ENCODE assay signal across 21 cellular contexts in the genomic region with DNA sequence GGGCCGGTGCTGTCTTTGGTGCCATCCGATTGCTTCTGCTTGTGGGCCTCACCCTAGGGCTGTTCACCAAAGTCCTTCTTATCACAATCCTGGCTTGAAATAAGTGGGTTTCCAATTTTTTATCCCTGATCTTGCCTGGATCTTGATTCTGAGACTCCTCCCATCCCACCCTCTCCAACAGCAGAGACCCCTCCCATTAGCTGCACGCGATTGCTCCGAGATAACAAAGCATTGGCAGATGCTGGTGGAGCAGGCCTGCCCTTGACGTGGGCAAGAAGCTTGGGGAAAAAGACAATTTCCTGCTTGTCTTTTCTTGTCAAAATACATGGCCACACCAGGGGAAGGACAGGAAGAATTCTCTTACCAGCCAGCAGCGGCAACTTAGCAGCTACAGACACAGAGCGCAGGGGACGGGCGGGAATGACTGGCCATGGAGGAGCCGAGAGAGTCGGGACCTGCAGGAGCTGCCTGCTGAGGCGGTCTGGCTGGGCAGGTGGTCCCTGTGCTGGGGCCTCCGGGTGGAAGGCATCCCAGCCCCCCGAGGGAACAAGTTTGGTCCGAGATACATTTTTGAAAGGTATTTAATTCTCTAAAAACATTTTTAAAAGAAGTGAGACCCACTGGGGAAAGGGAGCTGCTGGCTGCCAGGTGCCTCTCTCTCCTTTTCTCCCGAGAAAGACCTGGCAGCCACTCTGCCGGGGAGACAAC.
"Had no signal": no experiment of that assay in that cellular context is flagged by ENCODE, and none has a peak within 500 bp of the region (broad histone marks: within the 10 kb centered on the region; RNA-seq: fewer than 3 reads in every experiment).

No MANE protein-coding gene starts in this region.

- H3K27ac ChIP-seq: adrenal gland, ascending aorta, lower lobe of right lung, neural progenitor cell, thyroid gland, upper lobe of right lung, WERI-Rb-1 had no signal

- H3K9ac ChIP-seq: neural progenitor cell had no signal

- ATAC-seq: activated CD8-positive, alpha-beta T cell treated with anti-CD3 and anti-CD28 coated beads, Interleukin-2, amount 10 ng/mL, durations not matched to agents 7 days and 5 days; lower lobe of right lung; mucosa of descending colon; stimulated activated naive CD8-positive, alpha-beta T cell treated with anti-CD3 and anti-CD28 coated beads, Interleukin-15, Interleukin-2, amounts not matched to agents 100 U/mL and 50 U/mL, for 24 hours; T-cell; upper lobe of right lung had no signal

- H3K4me2 ChIP-seq: neural progenitor cell had no signal

- H3K4me3 Mint-ChIP-seq: activated CD8-positive, alpha-beta T cell treated with anti-CD3 and anti-CD28 coated beads, Interleukin-2, amount 10 ng/mL, durations not matched to agents 7 days and 5 days; activated naive CD8-positive, alpha-beta T cell; neural progenitor cell; T-cell had no signal

- H3K27me3 Mint-ChIP-seq: activated naive CD8-positive, alpha-beta T cell; T-cell had no signal

- H3K4me3 ChIP-seq: adrenal gland, ascending aorta, lower lobe of right lung, mucosa of descending colon, neural progenitor cell, thyroid gland, upper lobe of right lung had no signal

- H3K9me3 ChIP-seq: adrenal gland, ascending aorta, lower lobe of right lung, mucosa of descending colon, thyroid gland, upper lobe of right lung had no signal

- DNase-seq: activated CD4-positive, alpha-beta T cell treated with anti-CD3 and anti-CD28 coated beads, Interleukin-2, amount 50 U/mL, for 1 hour; activated CD4-positive, CD25-positive, alpha-beta regulatory T cell treated with anti-CD3 and anti-CD28 coated beads, Interleukin-2, amount 50 U/mL, for 72 hours; activated CD8-positive, alpha-beta T cell treated with anti-CD3 and anti-CD28 coated beads, Interleukin-2, amount 10 ng/mL, durations not matched to agents 7 days and 5 days; activated gamma-delta T cell treated with Interleukin-2 at 50 U/mL for 16 hours; adrenal gland; cortex of kidney; foreskin fibroblast; lower lobe of right lung; mesendoderm; mucosa of descending colon; retina; stimulated activated CD4-positive, alpha-beta T cell treated with anti-CD3 and anti-CD28 coated beads, Interleukin-4, amount 100 ng/mL, for 1 hour; stimulated activated naive CD8-positive, alpha-beta T cell treated with anti-CD3 and anti-CD28 coated beads, Interleukin-15, Interleukin-2, amounts not matched to agents 100 U/mL and 50 U/mL, for 24 hours; T-cell; thyroid gland; upper lobe of right lung; WERI-Rb-1 had no signal

- H3K27ac Mint-ChIP-seq: activated CD8-positive, alpha-beta T cell treated with anti-CD3 and anti-CD28 coated beads, Interleukin-2, amount 10 ng/mL, durations not matched to agents 7 days and 5 days; activated naive CD8-positive, alpha-beta T cell; progenitor cell of endocrine pancreas; T-cell had no signal

- H3K36me3 Mint-ChIP-seq: neural progenitor cell, T-cell had no signal

- H2AFZ ChIP-seq: neural progenitor cell had no signal

- H3K27me3 ChIP-seq: adrenal gland, ascending aorta, neural progenitor cell, thyroid gland, upper lobe of right lung had no signal

- H3K9me3 Mint-ChIP-seq: neural progenitor cell, T-cell had no signal

- H3K36me3 ChIP-seq: neural progenitor cell, thyroid gland, upper lobe of right lung, WERI-Rb-1 had no signal
